In genomic region chr1:16945512-16945911, GRCh38 we compare ENCODE assay signal across 7 cellular contexts. TPM values are rescaled to one million over a fixed set of nuclear protein-coding genes. Genes with fewer than 3 reads are reported as not detected.
"Had no signal": no experiment of that assay in that cellular context is flagged by ENCODE, and none has a peak within 500 bp of the region (broad histone marks: within the 10 kb centered on the region; RNA-seq: fewer than 3 reads in every experiment).

No MANE protein-coding gene starts in this region.

RNA-seq across cellular contexts. Expression of gene MFAP2, which starts 34.9 kb away (rescaled TPM):
- total RNA-seq: mononuclear cell had no signal

RNA-seq across cellular contexts. Expression of gene RNU1-2, which starts 49.7 kb away (rescaled TPM):
- total RNA-seq: fibroblast of villous mesenchyme, osteoblast, right atrium auricular region had no signal
- polyA plus RNA-seq: esophagus, spleen, thymus had no signal
